ENCODE assay signal across 1 cellular context in the genomic region with DNA sequence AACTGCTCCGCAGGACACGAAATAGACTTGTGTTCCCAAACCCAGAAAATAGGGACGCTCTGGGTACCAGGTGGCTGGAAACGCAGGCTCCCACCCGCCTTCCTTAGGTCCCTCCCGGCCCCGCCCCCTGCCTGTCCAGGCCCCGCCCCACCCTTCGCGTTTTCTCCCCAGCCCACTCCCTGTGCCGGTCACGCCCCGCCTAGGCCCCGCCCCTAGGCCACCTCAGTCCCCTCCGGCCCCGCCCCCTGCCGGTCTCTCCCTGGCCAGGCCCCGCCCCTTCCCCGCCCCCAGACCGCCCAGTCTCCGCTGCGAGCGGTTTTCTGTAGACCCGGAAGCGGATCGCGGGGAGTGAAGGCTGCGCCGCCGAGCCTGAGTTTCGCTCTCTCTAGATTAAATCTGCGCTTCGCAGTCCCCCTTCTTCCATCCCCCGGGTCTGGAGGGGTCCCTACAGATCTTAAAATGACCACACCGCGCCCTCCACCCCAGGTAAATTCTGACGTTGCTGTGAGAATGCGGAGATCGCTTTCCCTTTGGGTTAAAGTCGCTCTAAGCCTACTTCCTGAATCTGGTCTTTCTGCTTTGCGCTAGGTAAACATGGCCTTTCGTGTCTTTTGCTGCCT.
A peak's percentile ranks its signal among the peaks of the same experiment; 100 is the strongest.
TF ChIP-seq lines count a peak whose summit lies in the region.

No MANE protein-coding gene starts in this region.

TF ChIP-seq in IMR-90, 13 proteins besides CTCF, POLR2A, EP300 and RAD21:
- peak; percentile 18; the same call in 1 of the 2 replicates for TF ChIP-seq MAZ (IDR thresholded peaks at IDR 0.05; ENCODE audit: borderline replicate concordance, low read depth, low read length)
- TF ChIP-seq MAFK (IDR thresholded peaks at IDR 0.05; ENCODE audit: low read depth, low read length), result no peak
